12 cellular contexts compared by ENCODE assay signal in the genomic region with DNA sequence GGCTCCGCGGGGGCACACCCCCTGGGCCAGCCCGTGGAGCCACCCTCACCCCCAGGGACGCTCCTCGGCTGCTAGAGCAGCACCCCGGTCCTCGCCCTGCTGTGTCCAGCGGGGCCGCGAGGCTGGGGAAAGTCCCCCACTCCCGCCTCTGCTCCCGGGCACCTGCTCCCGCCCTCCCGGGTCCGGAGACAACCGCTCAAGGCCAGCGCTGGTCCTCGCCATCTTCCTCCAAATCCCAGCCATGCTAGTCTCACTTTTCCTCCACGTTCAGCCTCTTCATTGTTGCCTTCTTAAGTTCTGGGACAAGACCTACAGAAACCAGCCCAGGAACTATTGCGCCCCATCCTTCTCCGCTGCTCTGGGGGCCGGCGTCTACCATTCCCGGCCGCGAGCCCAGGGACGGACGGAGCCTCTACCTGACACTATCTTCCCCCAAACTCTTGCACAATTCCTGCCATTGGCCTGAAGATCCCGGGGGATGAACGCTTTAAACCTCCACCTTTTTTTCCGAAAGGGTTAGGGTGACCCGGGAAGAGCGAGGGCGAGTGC. TPM values are rescaled to one million over a fixed set of nuclear protein-coding genes. Genes with fewer than 3 reads are reported as not detected.
DNase-seq lines count a peak whose midpoint lies in the region; ATAC-seq, FAIRE-seq and TF ChIP-seq lines count a peak whose summit lies in the region.
"Had no signal": no experiment of that assay in that cellular context is flagged by ENCODE, and none has a peak within 500 bp of the region (broad histone marks: within the 10 kb centered on the region; RNA-seq: fewer than 3 reads in every experiment).

No MANE protein-coding gene starts in this region.

- peak; percentile 41 for FAIRE-seq in GM12891 (lab: Jason Lieb, UNC)

- no peak for DNase-seq in GM12891 (ENCODE audit: insufficient read length, low spot score)
- no peak for DNase-seq in esophagus muscularis mucosa (ENCODE audit: extremely low spot score)
- DNase-seq in retina = peak; percentile 53
- DNase-seq in activated gamma-delta T cell (lab: John Stamatoyannopoulos, UW) = no peak
- no peak for DNase-seq in stimulated activated CD4-positive, alpha-beta T cell treated with anti-CD3 and anti-CD28 coated beads, Interleukin-1b, Interleukin-23, amount 100 ng/mL, for 48 hours
- no peak for DNase-seq in thyroid gland
- DNase-seq: NCI-H2029, SHP77 treated with DMSO at 0.1 percent for 48 hours had no signal

- peaks cover 5 to 25% (median 22%) of the 10 kb centered on the region in 4 donors for H3K4me1 ChIP-seq in esophagus muscularis mucosa
- H3K4me1 ChIP-seq in thyroid gland = peaks cover 6 to 18% of the 10 kb centered on the region in 2 donors

- H3K4me3 ChIP-seq in esophagus muscularis mucosa (peak overlapping the region; percentile 32 to 44 (median 38)), thyroid gland (replicated peaks in 1 of 3) (no peak overlapping the region)

- TF ChIP-seq CTCF in esophagus muscularis mucosa (IDR thresholded peaks at IDR 0.05) (no peak), thyroid gland (IDR thresholded peaks at IDR 0.05) (no peak)

- no peaks in the 10 kb centered on the region for H3K9me3 ChIP-seq in esophagus muscularis mucosa
- no peaks in the 10 kb centered on the region for H3K9me3 ChIP-seq in thyroid gland

- intact Hi-C loops in esophagus muscularis mucosa (cut with DNase I) (no loop called here), thyroid gland (cut with DNase I) (no loop called here)

- no peak for TF ChIP-seq EP300 in esophagus muscularis mucosa (IDR thresholded peaks at IDR 0.05)

- no peak for TF ChIP-seq POLR2A in GM12891 (IDR thresholded peaks at IDR 0.05; ENCODE audit: low read depth, low read length)
- no peak for TF ChIP-seq POLR2A in esophagus muscularis mucosa (IDR thresholded peaks at IDR 0.05; ENCODE audit: low read depth)
- no peak for TF ChIP-seq POLR2A in thyroid gland (IDR thresholded peaks at IDR 0.05)

- H3K36me3 ChIP-seq in esophagus muscularis mucosa = no peaks in the 10 kb centered on the region
- no peaks in the 10 kb centered on the region for H3K36me3 ChIP-seq in thyroid gland

- 2% methylated on average over 19 of the region's 34 CpGs for WGBS in esophagus muscularis mucosa
- 3 to 15% methylated on average over 22 to 27 of the region's 34 CpGs for WGBS in thyroid gland, 2 donors

- no peak overlapping the region for H3K27ac ChIP-seq in esophagus muscularis mucosa (replicated peaks in 1 of 4)
- H3K27ac ChIP-seq in thyroid gland = no peak overlapping the region
- H3K27ac ChIP-seq: epithelial cell of prostate had no signal

- H3K27me3 ChIP-seq in esophagus muscularis mucosa (peaks cover 0 to 71% (median 27%) of the 10 kb centered on the region in 4 donors), thyroid gland (peaks cover 12% of the 10 kb centered on the region)

- peak; percentile 10 for ATAC-seq in HG03442 (IDR thresholded peaks at IDR 0.05; ENCODE audit: unreplicated experiment)

TF ChIP-seq in GM12891, 5 proteins besides CTCF, POLR2A, EP300 and RAD21:
- no peak for TF ChIP-seq POLR2AphosphoS5 (IDR thresholded peaks at IDR 0.05; ENCODE audit: low read depth, low read length)
- no peak for TF ChIP-seq POU2F2 (IDR thresholded peaks at IDR 0.05; ENCODE audit: low read depth, low read length)
- TF ChIP-seq TAF1 (IDR thresholded peaks at IDR 0.05; ENCODE audit: low read depth, low read length) = no peak
- no peak for TF ChIP-seq SPI1 (IDR thresholded peaks at IDR 0.05; ENCODE audit: low read depth, low read length)

RNA-seq across cellular contexts. Expression of a gene that starts 4.8 kb away (rescaled TPM):
- polyA plus RNA-seq in GM12891 (2012; ENCODE audit: low read depth, missing spikeins) = 1.3 TPM
- total RNA-seq in esophagus muscularis mucosa = under 1 TPM in 3 of 4 donors, not detected in 1; 0.13 to 0.66 (median 0.29) TPM
- total RNA-seq in thyroid gland = under 1 TPM; 0.27 to 0.93 (median 0.61) TPM
- total RNA-seq: lung microvascular endothelial cell had no signal

RNA-seq across cellular contexts. Expression of a gene that starts 22.4 kb away (rescaled TPM):
- polyA plus RNA-seq in GM12891 (2012; ENCODE audit: low read depth, missing spikeins) = 66.9 TPM
- 10 to 100 TPM in 1 of 4 donors, 1 to 10 TPM in 3; 7.6 to 14.5 (median 8.6) TPM for total RNA-seq in esophagus muscularis mucosa
- total RNA-seq in thyroid gland = 1 to 10 TPM; 3.7 to 6.0 (median 4.9) TPM
- total RNA-seq: G401, lung microvascular endothelial cell had no signal

RNA-seq across cellular contexts. Expression of a gene that starts 52.7 kb away (rescaled TPM):
- polyA plus RNA-seq in GM12891 (2012; ENCODE audit: low read depth, missing spikeins) = 253 TPM
- total RNA-seq in esophagus muscularis mucosa = 100 to 1,000 TPM in 2 of 4 donors, 10 to 100 TPM in 2; 74.3 to 108 (median 91.9) TPM
- total RNA-seq in thyroid gland = 100 to 1,000 TPM in 1 of 4 donors, 10 to 100 TPM in 3; 49.6 to 109 (median 86.6) TPM

Comparison
In these comparisons a context has a peak if more than half of its experiments do, and no peak if none do; other contexts are left out.
1. H3K4me3 ChIP-seq: peak in esophagus muscularis mucosa (4 of 4); none in thyroid gland (0 of 3).